19 cellular contexts compared by ENCODE assay signal in genomic region chr6:69026243-69026642, GRCh38.
DNase-seq lines count a peak whose midpoint lies in the region; ATAC-seq and TF ChIP-seq lines count a peak whose summit lies in the region.
"Had no signal": no experiment of that assay in that cellular context is flagged by ENCODE, and none has a peak within 500 bp of the region (broad histone marks: within the 10 kb centered on the region; RNA-seq: fewer than 3 reads in every experiment).

No MANE protein-coding gene starts in this region.

- H3K4me1 Mint-ChIP-seq in GM23338: peaks cover 4% of the 10 kb centered on the region; the same call in 2 of the 3 replicates
- H3K4me1 Mint-ChIP-seq in activated CD4-positive, alpha-beta T cell treated with anti-CD3 and anti-CD28 coated beads, Interleukin-2, amount 10 ng/mL, durations not matched to agents 24 days and 14 days: no peaks in the 10 kb centered on the region
- H3K4me1 Mint-ChIP-seq in activated CD4-positive, alpha-beta T cell treated with anti-CD3 and anti-CD28 coated beads for 36 hours: no peaks in the 10 kb centered on the region
- H3K4me1 Mint-ChIP-seq: brain; endodermal cell; naive thymus-derived CD8-positive, alpha-beta T cell; stimulated activated effector memory CD8-positive, alpha-beta T cell treated with anti-CD3 and anti-CD28 coated beads, Interleukin-12 subunit alpha, Interleukin-12 subunit beta, amount 100 ng/mL, for 72 hours had no signal

- no peaks in the 10 kb centered on the region for H3K27me3 Mint-ChIP-seq in GM23338 (ENCODE audit: insufficient read depth, low read depth, poor library complexity)
- H3K27me3 Mint-ChIP-seq in activated CD4-positive, alpha-beta T cell treated with anti-CD3 and anti-CD28 coated beads, Interleukin-2, amount 10 ng/mL, durations not matched to agents 24 days and 14 days: no peaks in the 10 kb centered on the region
- no peaks in the 10 kb centered on the region for H3K27me3 Mint-ChIP-seq in activated CD4-positive, alpha-beta T cell treated with anti-CD3 and anti-CD28 coated beads for 36 hours
- H3K27me3 Mint-ChIP-seq: brain; naive thymus-derived CD8-positive, alpha-beta T cell had no signal

- H3K27me3 ChIP-seq in GM23338 (ENCODE audit: insufficient read depth) (no peaks in the 10 kb centered on the region), mesendoderm (ENCODE audit: insufficient read depth, low read length, poor library complexity) (no peaks in the 10 kb centered on the region), ascending aorta (no peaks in the 10 kb centered on the region)
- H3K27me3 ChIP-seq: uterus had no signal

- CTCF ChIA-PET in activated CD4-positive, alpha-beta T cell treated with anti-CD3 and anti-CD28 coated beads for 36 hours (lab: Charles Lee): no interaction called here

- intact Hi-C loops in activated CD4-positive, alpha-beta T cell treated with anti-CD3 and anti-CD28 coated beads, Interleukin-2, amount 10 ng/mL, durations not matched to agents 24 days and 14 days (cut with micrococcal nuclease): no loop called here
- intact Hi-C loops in ascending aorta (cut with DNase I): no loop called here
- intact Hi-C loops in activated CD4-positive, alpha-beta T cell treated with anti-CD3 and anti-CD28 coated beads for 36 hours (cut with DNase I, micrococcal nuclease): no loop called here

- no peak overlapping the region for H3K27ac Mint-ChIP-seq in GM23338
- H3K27ac Mint-ChIP-seq in activated CD4-positive, alpha-beta T cell treated with anti-CD3 and anti-CD28 coated beads, Interleukin-2, amount 10 ng/mL, durations not matched to agents 24 days and 14 days: no peak overlapping the region
- no peak overlapping the region for H3K27ac Mint-ChIP-seq in activated CD4-positive, alpha-beta T cell treated with anti-CD3 and anti-CD28 coated beads for 36 hours
- H3K27ac Mint-ChIP-seq: brain; endodermal cell; naive thymus-derived CD8-positive, alpha-beta T cell; stimulated activated effector memory CD8-positive, alpha-beta T cell treated with anti-CD3 and anti-CD28 coated beads, Interleukin-12 subunit alpha, Interleukin-12 subunit beta, amount 100 ng/mL, for 72 hours had no signal

- H3K4me3 ChIP-seq in GM23338 (no peak overlapping the region), mesendoderm (ENCODE audit: low read length) (no peak overlapping the region), ascending aorta (no peak overlapping the region)
- H3K4me3 ChIP-seq: uterus had no signal

- no peak for ATAC-seq in GM23338
- no peak for ATAC-seq in activated CD4-positive, alpha-beta T cell treated with anti-CD3 and anti-CD28 coated beads for 36 hours
- ATAC-seq: left lobe of liver; naive thymus-derived CD8-positive, alpha-beta T cell; stimulated activated effector memory CD8-positive, alpha-beta T cell treated with anti-CD3 and anti-CD28 coated beads, Interleukin-12 subunit alpha, Interleukin-12 subunit beta, amount 100 ng/mL, for 72 hours had no signal

- no peak overlapping the region for H3K4ac ChIP-seq in mesendoderm (ENCODE audit: low read depth, low read length)

- H3K36me3 Mint-ChIP-seq in GM23338 (ENCODE audit: low read depth): no peaks in the 10 kb centered on the region
- H3K36me3 Mint-ChIP-seq in activated CD4-positive, alpha-beta T cell treated with anti-CD3 and anti-CD28 coated beads, Interleukin-2, amount 10 ng/mL, durations not matched to agents 24 days and 14 days (ENCODE audit: low read depth): no peaks in the 10 kb centered on the region
- H3K36me3 Mint-ChIP-seq in activated CD4-positive, alpha-beta T cell treated with anti-CD3 and anti-CD28 coated beads for 36 hours (ENCODE audit: low read depth): no peaks in the 10 kb centered on the region
- H3K36me3 Mint-ChIP-seq: naive thymus-derived CD8-positive, alpha-beta T cell; stimulated activated effector memory CD8-positive, alpha-beta T cell treated with anti-CD3 and anti-CD28 coated beads, Interleukin-12 subunit alpha, Interleukin-12 subunit beta, amount 100 ng/mL, for 72 hours had no signal

- H3K27ac ChIP-seq in GM23338 (ENCODE audit: low read depth): no peak overlapping the region
- H3K27ac ChIP-seq in mesendoderm (ENCODE audit: low read depth, low read length): no peak overlapping the region
- H3K27ac ChIP-seq in ascending aorta: no peak overlapping the region
- H3K27ac ChIP-seq: uterus had no signal

- no peak overlapping the region for H2AK5ac ChIP-seq in mesendoderm (ENCODE audit: low read length)

- H3K9me3 Mint-ChIP-seq in GM23338: no peaks in the 10 kb centered on the region
- no peaks in the 10 kb centered on the region for H3K9me3 Mint-ChIP-seq in activated CD4-positive, alpha-beta T cell treated with anti-CD3 and anti-CD28 coated beads, Interleukin-2, amount 10 ng/mL, durations not matched to agents 24 days and 14 days
- no peaks in the 10 kb centered on the region for H3K9me3 Mint-ChIP-seq in activated CD4-positive, alpha-beta T cell treated with anti-CD3 and anti-CD28 coated beads for 36 hours (ENCODE audit: low read depth)
- H3K9me3 Mint-ChIP-seq: brain, endodermal cell had no signal

- H3K9me3 ChIP-seq in ascending aorta: no peaks in the 10 kb centered on the region
- H3K9me3 ChIP-seq: uterus had no signal

- no peak for DNase-seq in GM23338 (ENCODE audit: low spot score)
- DNase-seq in NOMO-1 treated with dmso at 0.1 percent for 144 hours (lab: John Stamatoyannopoulos, UW; ENCODE audit: unreplicated experiment): peak; percentile 1
- DNase-seq in astrocyte of the hippocampus (ENCODE audit: low read depth, low spot score): peak; percentile 66
- DNase-seq in mesendoderm: peak; percentile 51
- no peak for DNase-seq in OCI-M2 (lab: John Stamatoyannopoulos, UW; ENCODE audit: unreplicated experiment)
- no peak for DNase-seq in activated CD4-positive, alpha-beta T cell treated with anti-CD3 and anti-CD28 coated beads, Interleukin-2, amount 10 ng/mL, durations not matched to agents 24 days and 14 days
- DNase-seq in ascending aorta (ENCODE audit: low spot score in 2 of 2): no peak
- no peak for DNase-seq in activated CD4-positive, alpha-beta T cell treated with anti-CD3 and anti-CD28 coated beads for 36 hours
- DNase-seq: activated CD4-positive, alpha-beta T cell treated with anti-CD3 and anti-CD28 coated beads, Interleukin-2, amount 50 U/mL, for 4 hours; activated effector memory CD4-positive, alpha-beta T cell treated with anti-CD3 and anti-CD28 coated beads, Interleukin-2, amount 50 U/mL, for 16 hours; endodermal cell; KG1; naive thymus-derived CD8-positive, alpha-beta T cell; NCI-H2081 treated with DMSO at 0.1 percent for 48 hours; stimulated activated CD4-positive, alpha-beta T cell treated with anti-CD3 and anti-CD28 coated beads, Interleukin-2, amount 100 ng/mL, for 48 hours; uterus had no signal

- H3K9ac ChIP-seq in mesendoderm (ENCODE audit: low read length): no peak overlapping the region

- TF ChIP-seq CTCF in GM23338 (conservative IDR thresholded peaks at IDR 0.05; ENCODE audit: low read depth in 2 of 2): no peak
- TF ChIP-seq CTCF in ascending aorta (IDR thresholded peaks at IDR 0.05): no peak

- peak overlapping the region; percentile 53 for H3K18ac ChIP-seq in mesendoderm (ENCODE audit: low read length)

- WGBS in mesendoderm (ENCODE audit: extremely low coverage, insufficient coverage, low lambda C conversion rate): no CpG with 5 or more reads among the region's 3 CpGs

- no peaks in the 10 kb centered on the region for H3K4me1 ChIP-seq in GM23338 (ENCODE audit: insufficient read depth)
- H3K4me1 ChIP-seq in mesendoderm (ENCODE audit: control insufficient read depth, low read depth, low read length): no peaks in the 10 kb centered on the region
- H3K4me1 ChIP-seq in ascending aorta: no peaks in the 10 kb centered on the region
- H3K4me1 ChIP-seq: uterus had no signal

- no peak overlapping the region for H2BK5ac ChIP-seq in mesendoderm (ENCODE audit: low read length)

- H3K9me2 ChIP-seq in GM23338 (ENCODE audit: insufficient read depth): no peaks in the 10 kb centered on the region

- H3K23ac ChIP-seq in mesendoderm (ENCODE audit: low read length): no peak overlapping the region

- no peak overlapping the region for H3K4me3 Mint-ChIP-seq in GM23338
- H3K4me3 Mint-ChIP-seq in activated CD4-positive, alpha-beta T cell treated with anti-CD3 and anti-CD28 coated beads, Interleukin-2, amount 10 ng/mL, durations not matched to agents 24 days and 14 days: no peak overlapping the region
- H3K4me3 Mint-ChIP-seq in activated CD4-positive, alpha-beta T cell treated with anti-CD3 and anti-CD28 coated beads for 36 hours: no peak overlapping the region
- H3K4me3 Mint-ChIP-seq: brain; endodermal cell; naive thymus-derived CD8-positive, alpha-beta T cell; stimulated activated effector memory CD8-positive, alpha-beta T cell treated with anti-CD3 and anti-CD28 coated beads, Interleukin-12 subunit alpha, Interleukin-12 subunit beta, amount 100 ng/mL, for 72 hours had no signal

- no peak overlapping the region for H2BK120ac ChIP-seq in mesendoderm (ENCODE audit: low read depth, low read length)

- H3K79me1 ChIP-seq in mesendoderm (ENCODE audit: low read length): no peaks in the 10 kb centered on the region

- POLR2A ChIA-PET in activated CD4-positive, alpha-beta T cell treated with anti-CD3 and anti-CD28 coated beads for 36 hours (lab: Charles Lee): no interaction called here

- H4K20me1 ChIP-seq in GM23338 (replicated peaks; ENCODE audit: insufficient read depth): no peaks in the 10 kb centered on the region

- no peak overlapping the region for H4K5ac ChIP-seq in mesendoderm (ENCODE audit: low read length)

- H2AFZ ChIP-seq in GM23338: peak overlapping the region; percentile 70; the same call in 1 of the 2 replicates

- H2BK15ac ChIP-seq in mesendoderm (replicated peaks; ENCODE audit: low read depth): no peak overlapping the region

- no peak overlapping the region for H4K8ac ChIP-seq in mesendoderm (ENCODE audit: low read depth, low read length)

- H3K4me2 ChIP-seq in GM23338: no peak overlapping the region
- no peak overlapping the region for H3K4me2 ChIP-seq in mesendoderm (ENCODE audit: low read length)

- H3K36me3 ChIP-seq in GM23338 (ENCODE audit: insufficient read depth) (no peaks in the 10 kb centered on the region), mesendoderm (ENCODE audit: control insufficient read depth, insufficient read depth, low read length) (no peaks in the 10 kb centered on the region), ascending aorta (no peaks in the 10 kb centered on the region)
- H3K36me3 ChIP-seq: uterus had no signal

- H3K79me2 ChIP-seq in GM23338 (replicated peaks; ENCODE audit: insufficient read depth) (no peaks in the 10 kb centered on the region), mesendoderm (ENCODE audit: control insufficient read depth, insufficient read depth, low read length) (no peaks in the 10 kb centered on the region)

- H3F3A ChIP-seq in GM23338 (replicated peaks; ENCODE audit: low read depth): no peaks in the 10 kb centered on the region

- no peak overlapping the region for H3K56ac ChIP-seq in mesendoderm (ENCODE audit: low read length)

TF ChIP-seq in GM23338, 12 proteins besides CTCF, POLR2A, EP300 and RAD21 (continues in another document):
- no peak for TF ChIP-seq EZH2 (IDR thresholded peaks at IDR 0.05; ENCODE audit: low read depth, unreplicated experiment)

Comparison
In these comparisons a context has a peak if more than half of its experiments do, and no peak if none do; other contexts are left out.
1. DNase-seq: peak in NOMO-1 treated with dmso at 0.1 percent for 144 hours (single experiment), astrocyte of the hippocampus (single experiment) and mesendoderm (single experiment); none in GM23338 (single experiment), OCI-M2 (single experiment), activated CD4-positive, alpha-beta T cell treated with anti-CD3 and anti-CD28 coated beads, Interleukin-2, amount 10 ng/mL, durations not matched to agents 24 days and 14 days (single experiment), ascending aorta (0 of 2) and activated CD4-positive, alpha-beta T cell treated with anti-CD3 and anti-CD28 coated beads for 36 hours (single experiment).